In the genomic region with DNA sequence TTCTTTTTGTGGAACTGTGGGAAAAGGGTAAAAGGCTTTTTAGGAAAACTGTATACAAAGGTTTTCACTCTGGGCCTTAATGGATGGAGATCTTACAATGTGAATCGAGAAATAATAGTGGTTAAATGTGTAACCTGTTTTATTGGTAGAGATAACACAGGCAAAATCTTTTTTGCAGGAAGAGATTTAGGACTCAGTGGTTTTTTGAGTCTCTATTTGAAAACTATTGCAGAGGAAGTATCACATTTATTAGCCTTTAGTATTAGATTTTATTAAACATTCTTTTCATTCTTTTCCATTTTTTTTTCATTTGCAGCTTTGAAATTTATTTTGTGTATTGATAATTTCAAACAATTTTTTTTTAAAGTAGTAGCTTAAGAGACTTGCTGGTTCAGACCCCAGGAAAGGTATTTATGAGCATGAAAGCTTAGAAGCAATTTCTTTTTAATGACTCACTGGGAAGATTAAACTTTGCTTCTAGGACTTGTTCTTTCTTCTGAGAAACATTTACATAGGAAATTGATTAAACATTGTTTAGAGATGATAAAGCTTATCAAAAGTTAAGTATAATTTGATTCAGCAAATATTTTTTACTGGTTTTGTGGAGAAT, we compare ENCODE assay signal across 25 cellular contexts. TPM values are rescaled to one million over a fixed set of nuclear protein-coding genes. Genes with fewer than 3 reads are reported as not detected.
DNase-seq lines count a peak whose midpoint lies in the region; ATAC-seq, FAIRE-seq and TF ChIP-seq lines count a peak whose summit lies in the region.
"Had no signal": no experiment of that assay in that cellular context is flagged by ENCODE, and none has a peak within 500 bp of the region (broad histone marks: within the 10 kb centered on the region; RNA-seq: fewer than 3 reads in every experiment).

No MANE protein-coding gene starts in this region.

- peak overlapping the region; percentile 79 for H3K4me2 ChIP-seq in A549

- H3K27ac ChIP-seq in A549 (peak overlapping the region; percentile 58 to 74), mucosa of rectum (ENCODE audit: low read depth in 2 of 2, low read length in 2 of 2) (no peak overlapping the region), brain microvascular endothelial cell (no peak overlapping the region)
- H3K27ac ChIP-seq: skin epidermis had no signal

- H3K9ac ChIP-seq in mucosa of rectum (ENCODE audit: low read depth in 1 of 2, low read length in 2 of 2): peak overlapping the region in 1 of 2 donors; percentile 66

- WGBS in A549 (ENCODE audit: missing lambda C conversion rate): 9% methylated on average over 1 of the region's 1 CpG

- in situ Hi-C loops in brain microvascular endothelial cell (cut with HindIII; ENCODE audit: low pct_ligation_motif_present, low sequenced_read_pairs): no loop called here

- H3K36me3 ChIP-seq in mucosa of rectum (ENCODE audit: control insufficient read depth in 2 of 2, insufficient read depth in 2 of 2, low read length in 2 of 2): peaks cover 11 to 25% of the 10 kb centered on the region in 2 donors
- no peaks in the 10 kb centered on the region for H3K36me3 ChIP-seq in brain microvascular endothelial cell (replicated peaks)

- POLR2A ChIA-PET in A549 (lab: Yijun Ruan, JAX) (interaction anchor here (0.7 to 2.0 kb wide), 2 partner anchors 10 to 129 kb away, joined by 3 to 9 read pairs; a partner anchor contains a TSS), HEK293T (lab: Yijun Ruan, JAX) (no interaction called here)

- no peak for TF ChIP-seq RAD21 in A549 (conservative IDR thresholded peaks at IDR 0.05 in 1 of 2, IDR thresholded peaks at IDR 0.05 in 1 of 2)

- H3K9me3 ChIP-seq in A549: no peaks in the 10 kb centered on the region
- H3K9me3 ChIP-seq in mucosa of rectum (ENCODE audit: control insufficient read depth in 2 of 2, low read length in 2 of 2): no peaks in the 10 kb centered on the region
- H3K9me3 ChIP-seq: left lung, MG63, upper lobe of left lung had no signal

- DNase-seq in A549 (ENCODE audit: low read depth in 1 of 2, low spot score in 1 of 2) (no peak), M059J (ENCODE audit: low read depth) (peak; percentile 29), NCI-H1105 treated with DMSO at 0.1 percent for 48 hours (lab: John Stamatoyannopoulos, UW) (no peak), brain microvascular endothelial cell (no peak), HEK293T (ENCODE audit: extremely low spot score) (no peak)
- DNase-seq: 8988T; activated CD4-positive, alpha-beta T cell treated with anti-CD3 and anti-CD28 coated beads for 48 hours; activated CD8-positive, alpha-beta memory T cell treated with anti-CD3 and anti-CD28 coated beads, Interleukin-2, amount 10 ng/mL, durations not matched to agents 7 days and 5 days; activated naive CD8-positive, alpha-beta T cell treated with anti-CD3 and anti-CD28 coated beads for 36 hours; MG63; NCI-H146; NCI-H2171; NCI-H526; nephron progenitor cell; stimulated activated CD4-positive, alpha-beta T cell treated with anti-CD3 and anti-CD28 coated beads, Interleukin-2, amount 100 ng/mL, for 48 hours; T-helper 1 cell; upper lobe of left lung had no signal

- TF ChIP-seq CTCF in A549 (IDR thresholded peaks at IDR 0.05) (no peak), brain microvascular endothelial cell (IDR thresholded peaks at IDR 0.05; ENCODE audit: low read depth, low read length, missing control alignments) (no peak)

- peaks cover 83% of the 10 kb centered on the region for H3K4me1 ChIP-seq in A549
- H3K4me1 ChIP-seq in mucosa of rectum (ENCODE audit: control insufficient read depth in 2 of 2, insufficient read depth in 2 of 2, low read length in 2 of 2): peaks cover 19 to 40% of the 10 kb centered on the region in 2 donors

- CTCF ChIA-PET in A549 (lab: Yijun Ruan, JAX) (no interaction called here), HEK293T (lab: Yijun Ruan, JAX) (interaction anchor here (0.9 kb wide), 1 partner anchor 10 kb away, joined by 3 read pairs; no protein-coding TSS in a partner anchor)

- H3K27me3 ChIP-seq in mucosa of rectum (ENCODE audit: control insufficient read depth in 2 of 2, insufficient read depth in 2 of 2, low read length in 2 of 2) (no peaks in the 10 kb centered on the region), brain microvascular endothelial cell (replicated peaks) (no peaks in the 10 kb centered on the region)
- H3K27me3 ChIP-seq: left lung, MG63, upper lobe of left lung had no signal

- TF ChIP-seq EP300 in A549 (IDR thresholded peaks at IDR 0.05): no peak

- TF ChIP-seq POLR2A in A549 (IDR thresholded peaks at IDR 0.05; ENCODE audit: low read length): no peak

- no peak for ATAC-seq in A549
- no peak for ATAC-seq in GM18867 (IDR thresholded peaks at IDR 0.05; ENCODE audit: unreplicated experiment)
- ATAC-seq: activated CD8-positive, alpha-beta memory T cell treated with anti-CD3 and anti-CD28 coated beads, Interleukin-2, amount 10 ng/mL, durations not matched to agents 7 days and 5 days; esophagus mucosa; left lung; Right ventricle myocardium inferior had no signal

- peak overlapping the region; percentile 10; the same call in 2 of the 3 replicates for H3K4me3 ChIP-seq in A549
- peak overlapping the region; percentile 7 to 63 for H3K4me3 ChIP-seq in mucosa of rectum (ENCODE audit: low read length in 2 of 2)
- H3K4me3 ChIP-seq in brain microvascular endothelial cell (ENCODE audit: low read depth, low read length): no peak overlapping the region
- H3K4me3 ChIP-seq: left lung, MG63, skin epidermis, upper lobe of left lung had no signal

- FAIRE-seq in A549 (lab: Jason Lieb, UNC) (no peak), colon (lab: Jason Lieb, UNC) (peak; percentile 21)
- FAIRE-seq: bronchial epithelial cell had no signal

TF ChIP-seq in A549, 52 proteins besides CTCF, POLR2A, EP300 and RAD21:
- TF ChIP-seq GATA3 (IDR thresholded peaks at IDR 0.05; ENCODE audit: borderline replicate concordance) (no peak), FOSL2 (IDR thresholded peaks at IDR 0.05) (no peak), FOSL2 (CRISPR knock-in tag; IDR thresholded peaks at IDR 0.05) (0 out of 2 replicates have a peak, but pooled peaks have one; percentile 28), NR3C1 (IDR thresholded peaks at IDR 0.05) (no peak)
TF ChIP-seq in A549: peak in this region for 1.

TF ChIP-seq in HEK293T, 16 proteins besides CTCF, POLR2A, EP300 and RAD21:
- TF ChIP-seq ARNT (IDR thresholded peaks at IDR 0.05): no peak
- no peak for TF ChIP-seq FOXA1 (IDR thresholded peaks at IDR 0.05)
- TF ChIP-seq L3MBTL2 (conservative IDR thresholded peaks at IDR 0.05): no peak
- TF ChIP-seq HDGF (IDR thresholded peaks at IDR 0.05; ENCODE audit: borderline replicate concordance): no peak
- no peak for TF ChIP-seq NFRKB (IDR thresholded peaks at IDR 0.05)
- TF ChIP-seq BHLHE40 (IDR thresholded peaks at IDR 0.05; ENCODE audit: borderline replicate concordance): no peak
- TF ChIP-seq TARDBP (IDR thresholded peaks at IDR 0.05): no peak
- TF ChIP-seq SP1 (IDR thresholded peaks at IDR 0.05): no peak
- no peak for TF ChIP-seq SUZ12 (IDR thresholded peaks at IDR 0.05)
- TF ChIP-seq ZNF384 (IDR thresholded peaks at IDR 0.05): no peak
- TF ChIP-seq ELF4 (IDR thresholded peaks at IDR 0.05): no peak
- no peak for TF ChIP-seq FOXK2 (IDR thresholded peaks at IDR 0.05)
- TF ChIP-seq CTBP1 (IDR thresholded peaks at IDR 0.05; ENCODE audit: borderline replicate concordance): no peak
- TF ChIP-seq, protein P1, sequence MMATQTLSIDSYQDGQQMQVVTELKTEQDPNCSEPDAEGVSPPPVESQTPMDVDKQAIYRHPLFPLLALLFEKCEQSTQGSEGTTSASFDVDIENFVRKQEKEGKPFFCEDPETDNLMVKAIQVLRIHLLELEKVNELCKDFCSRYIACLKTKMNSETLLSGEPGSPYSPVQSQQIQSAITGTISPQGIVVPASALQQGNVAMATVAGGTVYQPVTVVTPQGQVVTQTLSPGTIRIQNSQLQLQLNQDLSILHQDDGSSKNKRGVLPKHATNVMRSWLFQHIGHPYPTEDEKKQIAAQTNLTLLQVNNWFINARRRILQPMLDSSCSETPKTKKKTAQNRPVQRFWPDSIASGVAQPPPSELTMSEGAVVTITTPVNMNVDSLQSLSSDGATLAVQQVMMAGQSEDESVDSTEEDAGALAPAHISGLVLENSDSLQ (IDR thresholded peaks at IDR 0.05): no peak
- TF ChIP-seq FOXM1 (IDR thresholded peaks at IDR 0.05; ENCODE audit: borderline replicate concordance): no peak
- TF ChIP-seq LEF1 (IDR thresholded peaks at IDR 0.05; ENCODE audit: borderline replicate concordance): no peak

RNA-seq across cellular contexts. Expression of a gene that starts 10.5 kb away (rescaled TPM):
- polyA plus RNA-seq in A549 (2011; rRNA removed) (83.5 and 101 TPM in 2 replicates), A549 (2017; fragmentation: RNase III; extraction: RNeasy Plus Mini Kit Qiagen cat#74134 plus additional on column Dnase treatment) (31.8 to 48.7 TPM (median 34.4 TPM) in 3 replicates)
- polyA plus RNA-seq in A549 (2012; cell fraction: cytosol; rRNA removed): 36.0 and 53.4 TPM in 2 replicates
- 36.0 and 38.1 TPM in 2 replicates for polyA plus RNA-seq in A549 (2012; cell fraction: nucleus; rRNA removed)
- 124 and 158 TPM in 2 replicates for polyA minus RNA-seq in A549 (2011; rRNA and poly(A)+ RNA removed)
- 4.5 and 6.0 TPM in 2 replicates for total RNA-seq in M059J (2014; rRNA removed; shearing (Covaris generic))

Comparison
In these comparisons a context has a peak if more than half of its experiments do, and no peak if none do; other contexts are left out.
1. H3K27ac ChIP-seq: peak in A549 (2 of 2); none in mucosa of rectum (0 of 2) and brain microvascular endothelial cell (single experiment).